1 cellular context compared by ENCODE assay signal in genomic region chr12:113794774-113795173, GRCh38.
A peak's percentile ranks its signal among the peaks of the same experiment; 100 is the strongest.
TF ChIP-seq lines count a peak whose summit lies in the region.

No MANE protein-coding gene starts in this region.

TF ChIP-seq in K562, 482 proteins besides CTCF, POLR2A, EP300 and RAD21 (continued from another document and continues in another):
- TF ChIP-seq GTF3C2 (IDR thresholded peaks at IDR 0.05; ENCODE audit: borderline replicate concordance, extremely low read depth, insufficient read length) = no peak
- no peak for TF ChIP-seq DLX4 (CRISPR knock-in tag; IDR thresholded peaks at IDR 0.05)
- no peak for TF ChIP-seq NEUROD1 (IDR thresholded peaks at IDR 0.05; ENCODE audit: borderline replicate concordance, low read depth, low read length, partially characterized antibody)
- no peak for TF ChIP-seq CLOCK (CRISPR knock-in tag; IDR thresholded peaks at IDR 0.05; ENCODE audit: borderline replicate concordance)
- no peak for TF ChIP-seq POU5F1 (IDR thresholded peaks at IDR 0.05; ENCODE audit: borderline replicate concordance, low read depth, low read length, partially characterized antibody)
- no peak for TF ChIP-seq ZNF212 (CRISPR knock-in tag; IDR thresholded peaks at IDR 0.05)
- no peak for TF ChIP-seq ZNF644 (tag; IDR thresholded peaks at IDR 0.05; ENCODE audit: low read depth)
- no peak for TF ChIP-seq MYNN (IDR thresholded peaks at IDR 0.05)
- no peak for TF ChIP-seq MYNN (CRISPR knock-in tag; IDR thresholded peaks at IDR 0.05)
- TF ChIP-seq MTA1 (IDR thresholded peaks at IDR 0.05; ENCODE audit: borderline replicate concordance) = no peak
- TF ChIP-seq SNAPC5 (CRISPR knock-in tag; IDR thresholded peaks at IDR 0.05) = no peak
- no peak for TF ChIP-seq ID3 (CRISPR knock-in tag; IDR thresholded peaks at IDR 0.05)
- no peak for TF ChIP-seq ID3 (tag; IDR thresholded peaks at IDR 0.05)
- TF ChIP-seq AFF1 (IDR thresholded peaks at IDR 0.05; ENCODE audit: low read depth in 1 of 2, partially characterized antibody in 2 of 2) = no peak
- TF ChIP-seq CGGBP1 (CRISPR knock-in tag; IDR thresholded peaks at IDR 0.05) = no peak
- no peak for TF ChIP-seq RBM22 (IDR thresholded peaks at IDR 0.05; ENCODE audit: low read depth, low read length, poor library complexity, severe bottlenecking)
- no peak for TF ChIP-seq XRCC3 (IDR thresholded peaks at IDR 0.05)
- TF ChIP-seq DPF2 (IDR thresholded peaks at IDR 0.05) = 0 out of 2 replicates have a peak, but pooled peaks have one; percentile 32
- no peak for TF ChIP-seq TGIF2 (CRISPR knock-in tag; IDR thresholded peaks at IDR 0.05)
- peak; percentile 51; the same call in 1 of the 2 replicates for TF ChIP-seq LEF1 (IDR thresholded peaks at IDR 0.05)
- TF ChIP-seq SIN3A (IDR thresholded peaks at IDR 0.05; ENCODE audit: borderline replicate concordance in 2 of 2, control insufficient read depth in 1 of 2, low read depth in 2 of 2, low read length in 2 of 2) = no peak
- TF ChIP-seq POLR3A (IDR thresholded peaks at IDR 0.05; ENCODE audit: borderline replicate concordance, extremely low read depth, insufficient read depth, insufficient read length) = no peak
- TF ChIP-seq PRMT5 (CRISPR knock-in tag; IDR thresholded peaks at IDR 0.05) = no peak
- no peak for TF ChIP-seq TRIM28 (IDR thresholded peaks at IDR 0.05)
- no peak for TF ChIP-seq JUNB (CRISPR knock-in tag; conservative IDR thresholded peaks at IDR 0.05)
- no peak for TF ChIP-seq SRSF1 (IDR thresholded peaks at IDR 0.05; ENCODE audit: low read depth, low read length)
- no peak for TF ChIP-seq KLF13 (tag; IDR thresholded peaks at IDR 0.05; ENCODE audit: borderline replicate concordance, low read depth)
- TF ChIP-seq ZNF740 (CRISPR knock-in tag; IDR thresholded peaks at IDR 0.05) = peak; percentile 59
- no peak for TF ChIP-seq ZNF740 (tag; IDR thresholded peaks at IDR 0.05)
- no peak for TF ChIP-seq RHOXF2B (CRISPR knock-in tag; conservative IDR thresholded peaks at IDR 0.05)
- no peak for TF ChIP-seq ZNF146 (CRISPR knock-in tag; IDR thresholded peaks at IDR 0.05; ENCODE audit: unreplicated experiment)
- TF ChIP-seq ZNF197 (CRISPR knock-in tag; IDR thresholded peaks at IDR 0.05; ENCODE audit: low read depth) = no peak
- no peak for TF ChIP-seq PHB (CRISPR knock-in tag; IDR thresholded peaks at IDR 0.05)
- TF ChIP-seq UBTF (IDR thresholded peaks at IDR 0.05; ENCODE audit: borderline replicate concordance in 1 of 2, low read depth in 2 of 2, low read length in 2 of 2) = no peak; a peak in 1 of 4 replicates
- TF ChIP-seq KDM5B (IDR thresholded peaks at IDR 0.05; ENCODE audit: insufficient replicate concordance, low read depth, low read length) = no peak
- no peak for TF ChIP-seq SLC30A9 (CRISPR knock-in tag; IDR thresholded peaks at IDR 0.05)
- TF ChIP-seq MTA2 (IDR thresholded peaks at IDR 0.05; ENCODE audit: low read depth) = peak; percentile 58
- no peak for TF ChIP-seq ZNF311 (CRISPR knock-in tag; IDR thresholded peaks at IDR 0.05)
- no peak for TF ChIP-seq IRF2 (CRISPR knock-in tag; IDR thresholded peaks at IDR 0.05)
- TF ChIP-seq MEF2A (IDR thresholded peaks at IDR 0.05; ENCODE audit: control insufficient read depth, low read depth, low read length) = no peak
- no peak for TF ChIP-seq SP2 (IDR thresholded peaks at IDR 0.05; ENCODE audit: extremely low read depth, low read depth, low read length, poor library complexity, severe bottlenecking)
- no peak for TF ChIP-seq ILK (tag; IDR thresholded peaks at IDR 0.05; ENCODE audit: borderline replicate concordance, low read depth)
- TF ChIP-seq ZBED1 (IDR thresholded peaks at IDR 0.05) = 0 out of 2 replicates have a peak, but pooled peaks have one; percentile 48
- TF ChIP-seq ZFX (CRISPR knock-in tag; IDR thresholded peaks at IDR 0.05) = no peak
- no peak for TF ChIP-seq ATF6 (CRISPR knock-in tag; IDR thresholded peaks at IDR 0.05)
- no peak for TF ChIP-seq KAT7 (CRISPR knock-in tag; IDR thresholded peaks at IDR 0.05; ENCODE audit: borderline replicate concordance)
- TF ChIP-seq POLR2AphosphoS5 (IDR thresholded peaks at IDR 0.05; ENCODE audit: control insufficient read depth, insufficient read depth, low read depth, low read length) = 0 out of 2 replicates have a peak, but pooled peaks have one; percentile 25
- TF ChIP-seq C11orf30 (IDR thresholded peaks at IDR 0.05; ENCODE audit: low read depth) = no peak
- TF ChIP-seq CSDE1 (IDR thresholded peaks at IDR 0.05) = no peak
- TF ChIP-seq ZNF143 (CRISPR knock-in tag; IDR thresholded peaks at IDR 0.05) = no peak
- TF ChIP-seq U2AF1 (optimal IDR thresholded peaks at IDR 0.05; ENCODE audit: low read depth, low read length) = no peak
- TF ChIP-seq ZEB2 (IDR thresholded peaks at IDR 0.05) = no peak
